Comparison of ENCODE assay signal across 1 cellular context in the genomic region with DNA sequence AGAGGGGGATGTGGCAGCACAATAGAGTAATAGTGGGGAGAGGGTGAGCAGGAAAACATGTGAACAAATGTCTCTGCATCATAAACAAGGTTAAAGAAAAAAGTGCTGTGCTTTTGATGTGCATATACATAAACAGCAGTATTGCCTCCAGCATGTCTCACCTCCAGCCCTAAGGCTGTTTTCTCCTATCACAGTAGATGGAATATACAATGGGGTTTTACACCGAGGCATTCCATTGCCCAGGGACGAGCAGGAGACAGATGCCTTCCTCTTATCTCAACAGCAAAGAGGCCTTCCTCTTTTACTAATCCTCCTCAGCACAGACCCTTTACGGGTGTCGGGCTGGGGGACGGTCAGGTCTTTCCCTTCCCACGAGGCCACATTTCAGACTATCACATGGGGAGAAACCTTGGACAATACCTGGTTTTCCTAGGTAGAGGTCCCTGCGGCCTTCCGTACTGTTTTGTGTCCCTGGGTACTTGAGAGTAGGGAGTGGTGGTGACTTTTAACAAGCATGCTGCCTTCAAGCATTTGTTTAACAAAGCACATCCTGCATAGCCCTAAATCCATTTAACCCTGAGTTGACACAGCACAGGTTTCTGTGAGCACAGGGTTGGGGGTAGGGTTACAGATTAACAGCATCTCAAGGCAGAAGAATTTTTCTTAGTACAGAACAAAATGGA.
A peak's percentile ranks its signal among the peaks of the same experiment; 100 is the strongest.
TF ChIP-seq lines count a peak whose summit lies in the region.

No MANE protein-coding gene starts in this region.

TF ChIP-seq in H1, 55 proteins besides CTCF, POLR2A, EP300 and RAD21:
- peak; percentile 22 for TF ChIP-seq ASH2L (IDR thresholded peaks at IDR 0.05; ENCODE audit: low read length)
